Comparison of ENCODE assay signal across 19 cellular contexts in the genomic region with DNA sequence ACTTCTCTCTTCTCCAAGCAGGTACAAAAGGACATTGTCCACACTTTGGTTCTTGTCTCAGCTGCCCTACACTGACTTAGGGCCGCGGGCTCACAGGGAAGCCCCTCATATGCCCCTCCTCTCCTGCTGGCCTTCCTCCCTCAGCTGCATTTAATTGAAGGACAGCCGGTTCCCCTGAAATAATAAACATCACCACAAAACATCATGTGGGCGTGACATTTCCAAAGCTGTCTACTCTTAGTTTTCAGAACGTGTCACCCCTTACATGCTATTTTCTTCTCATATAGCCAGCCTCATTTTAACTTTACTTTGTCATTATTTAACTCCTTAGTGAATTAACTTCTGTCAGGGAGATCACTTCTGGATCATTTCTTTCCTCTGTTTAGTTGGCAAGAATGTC.
"Had no signal": no experiment of that assay in that cellular context is flagged by ENCODE, and none has a peak within 500 bp of the region (broad histone marks: within the 10 kb centered on the region; RNA-seq: fewer than 3 reads in every experiment).

No MANE protein-coding gene starts in this region.

- H3K27ac ChIP-seq: epithelial cell of prostate, hepatocyte, sigmoid colon, SK-N-MC, thoracic aorta, upper lobe of right lung, WERI-Rb-1 had no signal

- H3K27me3 Mint-ChIP-seq: activated naive CD8-positive, alpha-beta T cell treated with anti-CD3 and anti-CD28 coated beads, Interleukin-2, amount 50 U/mL, for 24 hours; natural killer cell treated with Interleukin-12 subunit alpha and Interleukin-12 subunit beta and Interleukin-15 and Interleukin-18, amount 100 ng/mL, for 72 hours had no signal

- H3K4me3 Mint-ChIP-seq: activated naive CD4-positive, alpha-beta T cell treated with anti-CD3 and anti-CD28 coated beads, Interleukin-2, amount 10 ng/mL, durations not matched to agents 7 days and 5 days; activated naive CD8-positive, alpha-beta T cell treated with anti-CD3 and anti-CD28 coated beads, Interleukin-2, amount 50 U/mL, for 24 hours; mesothelial cell of epicardium; natural killer cell treated with Interleukin-12 subunit alpha and Interleukin-12 subunit beta and Interleukin-15 and Interleukin-18, amount 100 ng/mL, for 72 hours had no signal

- H3K4me1 ChIP-seq: upper lobe of right lung had no signal

- H3K4me3 ChIP-seq: hepatocyte, sigmoid colon, SK-N-MC, thoracic aorta, upper lobe of right lung had no signal

- H3K36me3 Mint-ChIP-seq: activated naive CD4-positive, alpha-beta T cell treated with anti-CD3 and anti-CD28 coated beads, Interleukin-2, amount 10 ng/mL, durations not matched to agents 7 days and 5 days; natural killer cell treated with Interleukin-12 subunit alpha and Interleukin-12 subunit beta and Interleukin-15 and Interleukin-18, amount 100 ng/mL, for 72 hours had no signal

- H3K36me3 ChIP-seq: thoracic aorta, WERI-Rb-1 had no signal

- H3K27me3 ChIP-seq: hepatocyte, sigmoid colon, upper lobe of right lung had no signal

- H3K9me3 ChIP-seq: sigmoid colon, thoracic aorta, upper lobe of right lung had no signal

- H3K27ac Mint-ChIP-seq: activated naive CD4-positive, alpha-beta T cell treated with anti-CD3 and anti-CD28 coated beads, Interleukin-2, amount 10 ng/mL, durations not matched to agents 7 days and 5 days; activated naive CD8-positive, alpha-beta T cell treated with anti-CD3 and anti-CD28 coated beads, Interleukin-2, amount 50 U/mL, for 24 hours; mesothelial cell of epicardium; natural killer cell treated with Interleukin-12 subunit alpha and Interleukin-12 subunit beta and Interleukin-15 and Interleukin-18, amount 100 ng/mL, for 72 hours had no signal

- DNase-seq: activated CD4-positive, alpha-beta T cell treated with anti-CD3 and anti-CD28 coated beads for 1 hour; activated CD4-positive, alpha-beta T cell treated with anti-CD3 and anti-CD28 coated beads, Interleukin-2, amount 50 U/mL, for 48 hours; activated naive CD4-positive, alpha-beta T cell treated with anti-CD3 and anti-CD28 coated beads, Interleukin-2, amount 10 ng/mL, durations not matched to agents 7 days and 5 days; activated naive CD8-positive, alpha-beta T cell treated with anti-CD3 and anti-CD28 coated beads, Interleukin-2, amount 50 U/mL, for 24 hours; activated T-cell treated with anti-CD3 and anti-CD28 coated beads for 4 hours; aorta; left colon; nucleus accumbens; sigmoid colon; stimulated activated CD4-positive, alpha-beta T cell treated with anti-CD3 and anti-CD28 coated beads, Interleukin-4, amount 100 ng/mL, for 4 hours; stimulated activated naive CD4-positive, alpha-beta T cell treated with Interleukin-2 at 50 U/mL for 16 hours; upper lobe of right lung; WERI-Rb-1 had no signal

- H3K4me1 Mint-ChIP-seq: activated naive CD4-positive, alpha-beta T cell treated with anti-CD3 and anti-CD28 coated beads, Interleukin-2, amount 10 ng/mL, durations not matched to agents 7 days and 5 days had no signal

- ATAC-seq: activated naive CD8-positive, alpha-beta T cell treated with anti-CD3 and anti-CD28 coated beads, Interleukin-2, amount 50 U/mL, for 24 hours; left colon; natural killer cell treated with Interleukin-12 subunit alpha and Interleukin-12 subunit beta and Interleukin-15 and Interleukin-18, amount 100 ng/mL, for 72 hours; upper lobe of right lung had no signal

- H3K9me3 Mint-ChIP-seq: activated naive CD4-positive, alpha-beta T cell treated with anti-CD3 and anti-CD28 coated beads, Interleukin-2, amount 10 ng/mL, durations not matched to agents 7 days and 5 days; activated naive CD8-positive, alpha-beta T cell treated with anti-CD3 and anti-CD28 coated beads, Interleukin-2, amount 50 U/mL, for 24 hours; mesothelial cell of epicardium; natural killer cell treated with Interleukin-12 subunit alpha and Interleukin-12 subunit beta and Interleukin-15 and Interleukin-18, amount 100 ng/mL, for 72 hours had no signal
